Comparison of ENCODE assay signal across 8 cellular contexts in the genomic region with DNA sequence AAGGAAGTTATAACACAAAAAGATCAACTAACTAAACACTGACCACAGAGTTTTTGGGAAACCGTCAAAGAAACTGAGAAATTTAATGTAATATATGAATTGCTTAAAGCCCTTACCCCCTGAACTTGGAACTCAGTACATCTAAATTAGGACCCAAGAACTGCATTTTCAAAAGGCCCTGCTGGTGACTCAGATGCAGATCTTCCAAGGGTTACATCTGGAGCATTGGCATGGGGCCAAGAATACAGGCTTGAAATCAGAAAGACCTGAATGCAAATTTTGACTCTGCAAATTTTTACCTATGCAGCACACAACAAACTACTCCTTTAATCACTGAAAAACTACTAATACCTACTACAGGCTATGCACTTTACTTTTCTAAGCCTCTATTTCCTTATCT. TPM values are rescaled to one million over a fixed set of nuclear protein-coding genes. Genes with fewer than 3 reads are reported as not detected.
A peak's percentile ranks its signal among the peaks of the same experiment; 100 is the strongest.
DNase-seq lines count a peak whose midpoint lies in the region; ATAC-seq and TF ChIP-seq lines count a peak whose summit lies in the region.

No MANE protein-coding gene starts in this region.

- H3K27me3 ChIP-seq in DND-41 (ENCODE audit: insufficient read depth, low read length, poor library complexity) = no peaks in the 10 kb centered on the region

- H3K4me3 Mint-ChIP-seq in mesothelial cell of epicardium = no peak overlapping the region

- H3K9ac ChIP-seq in DND-41 (ENCODE audit: low read depth, low read length) = no peak overlapping the region

- H3K27ac Mint-ChIP-seq in mesothelial cell of epicardium = no peak overlapping the region

- DNase-seq in DND-41 = peak; percentile 14
- peak; percentile 4 for DNase-seq in SK-N-DZ (ENCODE audit: low spot score)
- peak; percentile 20 for DNase-seq in left kidney (ENCODE audit: low read depth, low spot score)
- DNase-seq in mesothelial cell of epicardium (ENCODE audit: low spot score in 2 of 2, unreplicated experiment in 2 of 2) = no peak
- DNase-seq in mesenteric fat pad (ENCODE audit: low spot score) = no peak

- H3K9me3 ChIP-seq in DND-41 (ENCODE audit: insufficient read depth, low read length, severe bottlenecking) = no peaks in the 10 kb centered on the region

- no peak overlapping the region for H3K4me3 ChIP-seq in DND-41 (ENCODE audit: low read depth in 1 of 2, low read length in 2 of 2)

- H3K27me3 Mint-ChIP-seq in mesothelial cell of epicardium (ENCODE audit: low read depth) = no peaks in the 10 kb centered on the region

- H3K4me2 ChIP-seq in DND-41 (ENCODE audit: insufficient read depth, low read length) = no peak overlapping the region

- H3K36me3 Mint-ChIP-seq in mesothelial cell of epicardium = peaks cover 26% of the 10 kb centered on the region

- H4K20me1 ChIP-seq in DND-41 (ENCODE audit: insufficient read depth, low read length) = no peaks in the 10 kb centered on the region

- no peaks in the 10 kb centered on the region for H3K79me2 ChIP-seq in DND-41 (ENCODE audit: insufficient read depth, low read length)

- H3K27ac ChIP-seq in DND-41 (ENCODE audit: low read length) = no peak overlapping the region

- peaks cover 8% of the 10 kb centered on the region for H3K4me1 Mint-ChIP-seq in mesothelial cell of epicardium

- H3K4me1 ChIP-seq in DND-41 (ENCODE audit: insufficient read depth, low read length) = no peaks in the 10 kb centered on the region

- ATAC-seq in DND-41 (ENCODE audit: insufficient read depth, low read depth) (no peak), HG02623 (IDR thresholded peaks at IDR 0.05; ENCODE audit: unreplicated experiment) (peak; percentile 43), GM18498 (IDR thresholded peaks at IDR 0.05; ENCODE audit: unreplicated experiment) (no peak), HG02981 (IDR thresholded peaks at IDR 0.05; ENCODE audit: unreplicated experiment) (no peak)

- no peak for TF ChIP-seq CTCF in DND-41 (IDR thresholded peaks at IDR 0.05; ENCODE audit: borderline replicate concordance, extremely low read depth, low read length, poor library complexity, severe bottlenecking)
- TF ChIP-seq CTCF in mesothelial cell of epicardium (IDR thresholded peaks at IDR 0.05; ENCODE audit: unreplicated experiment) = no peak

- peaks cover 48% of the 10 kb centered on the region; the same call in 1 of the 2 replicates for H3K36me3 ChIP-seq in DND-41 (ENCODE audit: insufficient read depth, low read length)

- H3K9me3 Mint-ChIP-seq in mesothelial cell of epicardium = no peaks in the 10 kb centered on the region

- H2AFZ ChIP-seq in DND-41 (ENCODE audit: low read depth, low read length) = no peak overlapping the region

RNA-seq across cellular contexts. Expression of a gene that starts 43.9 kb away (rescaled TPM):
- 16.2 and 17.2 TPM in 2 replicates for polyA plus RNA-seq in SK-N-DZ (2014; cell fraction: cytosol; rRNA removed)
- 25.2 and 30.9 TPM in 2 replicates for polyA plus RNA-seq in SK-N-DZ (2014; cell fraction: nucleus; rRNA removed)
- 21.9 to 25.1 TPM (median 22.2 TPM) in 3 replicates for total RNA-seq in mesothelial cell of epicardium
- total RNA-seq in mesenteric fat pad = 8.9 TPM

RNA-seq across cellular contexts. Expression of a gene that starts 51.7 kb away (rescaled TPM):
- polyA plus RNA-seq in SK-N-DZ (2014; cell fraction: cytosol; rRNA removed) = 19.9 and 24.2 TPM in 2 replicates
- 19.0 and 26.0 TPM in 2 replicates for polyA plus RNA-seq in SK-N-DZ (2014; cell fraction: nucleus; rRNA removed)
- total RNA-seq in mesothelial cell of epicardium (44.9 to 46.6 TPM (median 45.3 TPM) in 3 replicates), mesenteric fat pad (16.8 TPM)

Comparison
In these comparisons a context has a peak if more than half of its experiments do, and no peak if none do; other contexts are left out.
1. DNase-seq: peak in DND-41 (single experiment), SK-N-DZ (single experiment) and left kidney (single experiment); none in mesothelial cell of epicardium (0 of 2) and mesenteric fat pad (single experiment).